16 cellular contexts compared by ENCODE assay signal in genomic region chr4:123466080-123466785, GRCh38.
DNase-seq lines count a peak whose midpoint lies in the region; ATAC-seq and TF ChIP-seq lines count a peak whose summit lies in the region.
"Had no signal": no experiment of that assay in that cellular context is flagged by ENCODE, and none has a peak within 500 bp of the region (broad histone marks: within the 10 kb centered on the region; RNA-seq: fewer than 3 reads in every experiment).

No MANE protein-coding gene starts in this region.

- ATAC-seq in activated CD4-positive, alpha-beta T cell treated with anti-CD3 and anti-CD28 coated beads for 36 hours, result peak; percentile 76
- ATAC-seq in stimulated activated naive CD8-positive, alpha-beta T cell treated with anti-CD3 and anti-CD28 coated beads, Interleukin-15, amount 100 ng/mL, for 72 hours, result peak; percentile 66
- ATAC-seq in stimulated activated naive CD8-positive, alpha-beta T cell treated with anti-CD3 and anti-CD28 coated beads, Interleukin-15, Interleukin-2, amounts not matched to agents 100 U/mL and 50 U/mL, for 24 hours, result no peak
- ATAC-seq: CD8-positive, alpha-beta T cell; HepG2 had no signal

- POLR2A ChIA-PET in activated CD4-positive, alpha-beta T cell treated with anti-CD3 and anti-CD28 coated beads for 36 hours (lab: Charles Lee), result no interaction called here

- no peak for TF ChIP-seq CTCF in neural crest cell (conservative IDR thresholded peaks at IDR 0.05)

- H3K4me3 Mint-ChIP-seq in activated CD4-positive, alpha-beta T cell treated with anti-CD3 and anti-CD28 coated beads for 36 hours, result no peak overlapping the region
- H3K4me3 Mint-ChIP-seq in stimulated activated naive CD8-positive, alpha-beta T cell treated with anti-CD3 and anti-CD28 coated beads, Interleukin-15, amount 100 ng/mL, for 72 hours, result no peak overlapping the region
- no peak overlapping the region for H3K4me3 Mint-ChIP-seq in neural crest cell
- no peak overlapping the region for H3K4me3 Mint-ChIP-seq in activated T-helper 1 cell treated with anti-CD3 and anti-CD28 coated beads, Interleukin-12 subunit alpha, Interleukin-12 subunit beta, Interleukin-2, Interleukin-4 antibody, amounts not matched to agents 30 ng/mL and 10 ng/mL and 1 ng/mL, durations not matched to agents 14 hours and 24 hours and 36 hours
- H3K4me3 Mint-ChIP-seq: CD14-positive monocyte; CD8-positive, alpha-beta T cell; H9 had no signal

- no peaks in the 10 kb centered on the region for H3K9me3 Mint-ChIP-seq in activated CD4-positive, alpha-beta T cell treated with anti-CD3 and anti-CD28 coated beads for 36 hours (ENCODE audit: low read depth)
- peaks cover 0 to 3% of the 10 kb centered on the region in 2 donors for H3K9me3 Mint-ChIP-seq in stimulated activated naive CD8-positive, alpha-beta T cell treated with anti-CD3 and anti-CD28 coated beads, Interleukin-15, amount 100 ng/mL, for 72 hours
- no peaks in the 10 kb centered on the region for H3K9me3 Mint-ChIP-seq in neural crest cell
- H3K9me3 Mint-ChIP-seq in activated T-helper 1 cell treated with anti-CD3 and anti-CD28 coated beads, Interleukin-12 subunit alpha, Interleukin-12 subunit beta, Interleukin-2, Interleukin-4 antibody, amounts not matched to agents 30 ng/mL and 10 ng/mL and 1 ng/mL, durations not matched to agents 14 hours and 24 hours and 36 hours, result no peaks in the 10 kb centered on the region
- H3K9me3 Mint-ChIP-seq: CD14-positive monocyte; CD8-positive, alpha-beta T cell; H9 had no signal

- H3K27me3 Mint-ChIP-seq in activated CD4-positive, alpha-beta T cell treated with anti-CD3 and anti-CD28 coated beads for 36 hours, result peaks cover 3% of the 10 kb centered on the region
- H3K27me3 Mint-ChIP-seq in stimulated activated naive CD8-positive, alpha-beta T cell treated with anti-CD3 and anti-CD28 coated beads, Interleukin-15, amount 100 ng/mL, for 72 hours, result no peaks in the 10 kb centered on the region
- H3K27me3 Mint-ChIP-seq in neural crest cell (ENCODE audit: low read depth), result no peaks in the 10 kb centered on the region
- H3K27me3 Mint-ChIP-seq in activated T-helper 1 cell treated with anti-CD3 and anti-CD28 coated beads, Interleukin-12 subunit alpha, Interleukin-12 subunit beta, Interleukin-2, Interleukin-4 antibody, amounts not matched to agents 30 ng/mL and 10 ng/mL and 1 ng/mL, durations not matched to agents 14 hours and 24 hours and 36 hours (ENCODE audit: insufficient read depth), result peaks cover 8% of the 10 kb centered on the region

- H3K27ac Mint-ChIP-seq in activated CD4-positive, alpha-beta T cell treated with anti-CD3 and anti-CD28 coated beads for 36 hours, result no peak overlapping the region
- peak overlapping the region; percentile 1 to 7 for H3K27ac Mint-ChIP-seq in stimulated activated naive CD8-positive, alpha-beta T cell treated with anti-CD3 and anti-CD28 coated beads, Interleukin-15, amount 100 ng/mL, for 72 hours
- peak overlapping the region; percentile 91 for H3K27ac Mint-ChIP-seq in neural crest cell (ENCODE audit: unreplicated experiment)
- H3K27ac Mint-ChIP-seq in activated T-helper 1 cell treated with anti-CD3 and anti-CD28 coated beads, Interleukin-12 subunit alpha, Interleukin-12 subunit beta, Interleukin-2, Interleukin-4 antibody, amounts not matched to agents 30 ng/mL and 10 ng/mL and 1 ng/mL, durations not matched to agents 14 hours and 24 hours and 36 hours, result no peak overlapping the region
- H3K27ac Mint-ChIP-seq: CD8-positive, alpha-beta T cell had no signal

- CTCF ChIA-PET in activated CD4-positive, alpha-beta T cell treated with anti-CD3 and anti-CD28 coated beads for 36 hours (lab: Charles Lee), result no interaction called here

- H3K4me1 Mint-ChIP-seq in activated CD4-positive, alpha-beta T cell treated with anti-CD3 and anti-CD28 coated beads for 36 hours, result peaks cover 11% of the 10 kb centered on the region
- peaks cover 15% of the 10 kb centered on the region for H3K4me1 Mint-ChIP-seq in stimulated activated naive CD8-positive, alpha-beta T cell treated with anti-CD3 and anti-CD28 coated beads, Interleukin-15, amount 100 ng/mL, for 72 hours
- peaks cover 63% of the 10 kb centered on the region for H3K4me1 Mint-ChIP-seq in neural crest cell
- H3K4me1 Mint-ChIP-seq in activated T-helper 1 cell treated with anti-CD3 and anti-CD28 coated beads, Interleukin-12 subunit alpha, Interleukin-12 subunit beta, Interleukin-2, Interleukin-4 antibody, amounts not matched to agents 30 ng/mL and 10 ng/mL and 1 ng/mL, durations not matched to agents 14 hours and 24 hours and 36 hours (ENCODE audit: low read depth), result peaks cover 6% of the 10 kb centered on the region
- H3K4me1 Mint-ChIP-seq: CD14-positive monocyte had no signal

- no peaks in the 10 kb centered on the region for H3K36me3 Mint-ChIP-seq in activated CD4-positive, alpha-beta T cell treated with anti-CD3 and anti-CD28 coated beads for 36 hours (ENCODE audit: low read depth)
- peaks cover 2% of the 10 kb centered on the region for H3K36me3 Mint-ChIP-seq in neural crest cell (ENCODE audit: low read depth)
- no peaks in the 10 kb centered on the region for H3K36me3 Mint-ChIP-seq in activated T-helper 1 cell treated with anti-CD3 and anti-CD28 coated beads, Interleukin-12 subunit alpha, Interleukin-12 subunit beta, Interleukin-2, Interleukin-4 antibody, amounts not matched to agents 30 ng/mL and 10 ng/mL and 1 ng/mL, durations not matched to agents 14 hours and 24 hours and 36 hours (ENCODE audit: low read depth)
- H3K36me3 Mint-ChIP-seq: CD14-positive monocyte; CD8-positive, alpha-beta T cell had no signal

- intact Hi-C loops in activated CD4-positive, alpha-beta T cell treated with anti-CD3 and anti-CD28 coated beads for 36 hours (cut with DNase I, micrococcal nuclease), result loop anchor here in 1 of 2 experiments (2.0 kb wide), 1 partner anchor 15 kb away; no protein-coding TSS in a partner anchor
- intact Hi-C loops in activated T-helper 1 cell treated with anti-CD3 and anti-CD28 coated beads, Interleukin-12 subunit alpha, Interleukin-12 subunit beta, Interleukin-2, Interleukin-4 antibody, amounts not matched to agents 30 ng/mL and 10 ng/mL and 1 ng/mL, durations not matched to agents 14 hours and 24 hours and 36 hours (cut with micrococcal nuclease), result no loop called here
- intact Hi-C loops in cardiac septum (cut with DNase I), result no loop called here

- DNase-seq in activated CD4-positive, alpha-beta T cell treated with anti-CD3 and anti-CD28 coated beads for 36 hours, result peak; percentile 18
- DNase-seq in activated CD4-positive, alpha-beta T cell treated with anti-CD3 and anti-CD28 coated beads, Interleukin-2, amount 50 U/mL, for 48 hours, result no peak
- no peak for DNase-seq in stimulated activated naive CD8-positive, alpha-beta T cell treated with anti-CD3 and anti-CD28 coated beads, Interleukin-15, amount 100 ng/mL, for 72 hours
- no peak for DNase-seq in stimulated activated naive CD8-positive, alpha-beta T cell treated with anti-CD3 and anti-CD28 coated beads, Interleukin-15, Interleukin-2, amounts not matched to agents 100 U/mL and 50 U/mL, for 24 hours
- DNase-seq in neural crest cell (ENCODE audit: low read depth, low spot score) (no peak), cardiac septum (ENCODE audit: low spot score) (no peak)
- no peak for DNase-seq in activated T-helper 1 cell treated with anti-CD3 and anti-CD28 coated beads, Interleukin-12 subunit alpha, Interleukin-12 subunit beta, Interleukin-2, Interleukin-4 antibody, amounts not matched to agents 30 ng/mL and 10 ng/mL and 1 ng/mL, durations not matched to agents 14 hours and 24 hours and 36 hours (ENCODE audit: low spot score)
- DNase-seq: CD8-positive, alpha-beta T cell; COR-L47; DMS153; DMS79 treated with DMSO at 0.1 percent for 48 hours; EL; GOT3; H9 had no signal

Comparison
In these comparisons a context has a peak if more than half of its experiments do, and no peak if none do; other contexts are left out.
1. H3K27ac Mint-ChIP-seq: peak in stimulated activated naive CD8-positive, alpha-beta T cell treated with anti-CD3 and anti-CD28 coated beads, Interleukin-15, amount 100 ng/mL, for 72 hours (2 of 2) and neural crest cell (single experiment); none in activated CD4-positive, alpha-beta T cell treated with anti-CD3 and anti-CD28 coated beads for 36 hours (single experiment) and activated T-helper 1 cell treated with anti-CD3 and anti-CD28 coated beads, Interleukin-12 subunit alpha, Interleukin-12 subunit beta, Interleukin-2, Interleukin-4 antibody, amounts not matched to agents 30 ng/mL and 10 ng/mL and 1 ng/mL, durations not matched to agents 14 hours and 24 hours and 36 hours (single experiment).